In the genomic region with DNA sequence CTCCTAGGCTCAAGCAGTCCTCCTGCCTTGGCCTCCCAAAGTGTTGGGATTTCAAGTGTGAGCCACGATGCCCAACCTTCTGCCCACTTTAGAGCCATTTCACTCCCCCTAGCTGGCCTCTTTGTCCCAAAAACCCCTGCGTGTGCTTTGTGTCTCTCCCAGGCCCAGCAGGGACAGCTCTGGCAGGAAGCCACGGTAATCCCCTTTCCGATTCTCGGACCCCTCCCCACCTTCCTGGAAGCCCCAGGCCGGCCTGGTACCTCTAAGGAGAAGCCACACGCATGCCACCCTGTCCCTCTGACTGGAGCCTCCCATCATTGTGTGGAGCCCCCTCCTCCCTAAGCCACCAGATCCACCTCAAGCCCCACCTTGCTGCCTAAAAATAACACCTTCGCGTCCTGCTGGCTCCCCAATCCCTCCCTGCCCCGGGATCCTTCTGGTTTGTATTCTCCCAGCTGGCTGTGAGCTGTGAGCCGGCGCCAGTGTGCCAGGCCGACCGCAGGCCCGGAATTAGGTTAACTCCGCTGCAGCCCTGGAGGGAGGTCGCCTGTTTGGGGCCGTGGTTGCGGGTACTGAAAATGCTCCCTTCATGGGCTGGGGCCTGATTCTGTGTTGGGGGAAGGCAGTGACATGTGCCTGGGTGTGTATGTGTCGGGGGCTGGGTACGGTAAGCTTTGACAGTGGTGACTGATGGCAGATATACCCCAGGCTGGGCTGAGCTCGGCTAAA, we compare ENCODE assay signal across 1 cellular context.
TF ChIP-seq lines count a peak whose summit lies in the region.

No MANE protein-coding gene starts in this region.

TF ChIP-seq in IMR-90, 13 proteins besides CTCF, POLR2A, EP300 and RAD21 (continued from another document):
- TF ChIP-seq RFX5 (IDR thresholded peaks at IDR 0.05; ENCODE audit: low read depth, low read length) (no peak), CEBPB (IDR thresholded peaks at IDR 0.05; ENCODE audit: low read depth, low read length) (no peak), CHD1 (IDR thresholded peaks at IDR 0.05; ENCODE audit: low read depth, low read length) (no peak), SMC3 (IDR thresholded peaks at IDR 0.05; ENCODE audit: low read depth, low read length) (no peak), MAFK (IDR thresholded peaks at IDR 0.05; ENCODE audit: low read depth, low read length) (no peak), BHLHE40 (IDR thresholded peaks at IDR 0.05; ENCODE audit: low read depth, low read length) (no peak)
- TF ChIP-seq, protein P1, sequence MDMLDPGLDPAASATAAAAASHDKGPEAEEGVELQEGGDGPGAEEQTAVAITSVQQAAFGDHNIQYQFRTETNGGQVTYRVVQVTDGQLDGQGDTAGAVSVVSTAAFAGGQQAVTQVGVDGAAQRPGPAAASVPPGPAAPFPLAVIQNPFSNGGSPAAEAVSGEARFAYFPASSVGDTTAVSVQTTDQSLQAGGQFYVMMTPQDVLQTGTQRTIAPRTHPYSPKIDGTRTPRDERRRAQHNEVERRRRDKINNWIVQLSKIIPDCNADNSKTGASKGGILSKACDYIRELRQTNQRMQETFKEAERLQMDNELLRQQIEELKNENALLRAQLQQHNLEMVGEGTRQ (IDR thresholded peaks at IDR 0.05; ENCODE audit: low read depth, low read length): no peak
